In the genomic region with DNA sequence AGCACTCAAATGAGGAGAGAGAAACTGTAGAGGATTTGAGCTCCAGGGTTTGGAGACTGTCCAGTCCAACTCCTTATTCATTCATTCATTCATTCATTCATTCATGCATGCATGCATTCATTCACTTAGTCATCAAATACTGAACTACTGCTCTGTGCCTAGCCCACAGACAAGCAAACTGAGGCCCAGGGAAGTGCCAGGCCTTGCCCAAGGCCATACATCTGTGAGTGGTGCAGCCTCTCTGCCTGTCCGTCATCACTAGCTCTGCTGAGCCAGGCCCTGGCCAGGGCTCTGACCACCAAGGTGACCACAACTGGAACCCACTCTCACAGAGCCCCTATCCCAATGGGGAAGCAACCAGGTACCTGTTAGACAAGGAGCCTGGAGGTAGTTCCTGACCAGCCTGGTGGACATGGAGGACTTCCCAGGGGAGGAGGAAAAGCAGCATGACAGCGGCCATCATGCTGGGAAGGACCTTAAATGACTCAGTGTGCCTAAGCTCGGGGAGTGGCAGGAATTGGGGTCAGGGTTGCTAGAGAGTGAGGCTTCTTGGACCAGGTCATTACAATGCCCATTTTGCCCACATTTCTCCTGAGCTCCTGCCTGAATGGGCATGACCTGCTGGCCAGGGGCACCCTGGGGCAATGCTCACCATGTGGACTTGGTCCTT, we compare ENCODE assay signal across 17 cellular contexts. TPM values are rescaled to one million over a fixed set of nuclear protein-coding genes. Genes with fewer than 3 reads are reported as not detected.
DNase-seq lines count a peak whose midpoint lies in the region; ATAC-seq and TF ChIP-seq lines count a peak whose summit lies in the region.
"Had no signal": no experiment of that assay in that cellular context is flagged by ENCODE, and none has a peak within 500 bp of the region (broad histone marks: within the 10 kb centered on the region; RNA-seq: fewer than 3 reads in every experiment).

No MANE protein-coding gene starts in this region.

- H3K4me3 ChIP-seq in WERI-Rb-1 (ENCODE audit: low read depth, low read length) (peak overlapping the region; percentile 13), lower lobe of right lung (peak overlapping the region; percentile 29)
- H3K4me3 ChIP-seq: breast epithelium, stomach had no signal

- no peaks in the 10 kb centered on the region for H3K27me3 ChIP-seq in WERI-Rb-1 (ENCODE audit: insufficient read depth, low read depth, severe bottlenecking)
- no peaks in the 10 kb centered on the region for H3K27me3 ChIP-seq in lower lobe of right lung (ENCODE audit: low read depth)
- H3K27me3 ChIP-seq: breast epithelium, stomach had no signal

- ATAC-seq in GM19438 (IDR thresholded peaks at IDR 0.05; ENCODE audit: low read depth, unreplicated experiment) = peak; percentile 12
- ATAC-seq in lower lobe of right lung = no peak

- DNase-seq in WERI-Rb-1 = no peak
- no peak for DNase-seq in lower lobe of right lung
- DNase-seq in NCI-H1417 treated with DMSO at 0.1 percent for 48 hours (lab: John Stamatoyannopoulos, UW) = no peak
- no peak for DNase-seq in Kasumi-1 (lab: John Stamatoyannopoulos, UW)
- no peak for DNase-seq in stimulated activated CD4-positive, alpha-beta T cell treated with anti-CD3 and anti-CD28 coated beads, Interleukin-12 subunit alpha, Interleukin-12 subunit beta, amount 100 ng/mL, for 4 hours
- DNase-seq: activated CD4-positive, alpha-beta T cell treated with anti-CD3 and anti-CD28 coated beads, Interleukin-2, amount 10 ng/mL, durations not matched to agents 7 days and 5 days; activated naive CD4-positive, alpha-beta T cell treated with anti-CD3 and anti-CD28 coated beads, Interleukin-2, amount 10 ng/mL, durations not matched to agents 7 days and 5 days; activated T-cell treated with anti-CD3 and anti-CD28 coated beads for 4 hours; AML-193; DMS 273 treated with DMSO at 0.1 percent for 48 hours; endodermal cell; NCI-H1694 treated with DMSO at 0.1 percent for 48 hours; NCI-H446; stomach had no signal

- H3K4me1 ChIP-seq in lower lobe of right lung = peaks cover 30% of the 10 kb centered on the region
- H3K4me1 ChIP-seq: breast epithelium had no signal

- no peaks in the 10 kb centered on the region for H3K36me3 ChIP-seq in WERI-Rb-1
- H3K36me3 ChIP-seq in lower lobe of right lung = no peaks in the 10 kb centered on the region
- H3K36me3 ChIP-seq: breast epithelium, stomach had no signal

- intact Hi-C loops in lower lobe of right lung (cut with DNase I) = no loop called here

- TF ChIP-seq CTCF in WERI-Rb-1 (IDR thresholded peaks at IDR 0.05; ENCODE audit: low read depth, low read length) (no peak), lower lobe of right lung (IDR thresholded peaks at IDR 0.05) (no peak)

- peak overlapping the region; percentile 96 for H3K27ac ChIP-seq in WERI-Rb-1
- peak overlapping the region; percentile 68 for H3K27ac ChIP-seq in lower lobe of right lung
- peak overlapping the region; percentile 42 for H3K27ac ChIP-seq in temporal lobe (ENCODE audit: low read depth, low read length)

- H3K9me3 ChIP-seq in WERI-Rb-1 (ENCODE audit: severe bottlenecking) (no peaks in the 10 kb centered on the region), lower lobe of right lung (no peaks in the 10 kb centered on the region)
- H3K9me3 ChIP-seq: breast epithelium, stomach had no signal

RNA-seq across cellular contexts. Expression of a gene that starts 27.5 kb away (rescaled TPM):
- total RNA-seq in lower lobe of right lung (765 TPM), temporal lobe (619 TPM)

RNA-seq across cellular contexts. Expression of a gene that starts 33.1 kb away (rescaled TPM):
- 28.8 TPM for total RNA-seq in lower lobe of right lung
- 7.9 TPM for total RNA-seq in temporal lobe

RNA-seq across cellular contexts. Expression of a gene that starts 39.9 kb away (rescaled TPM):
- 20.6 TPM for total RNA-seq in lower lobe of right lung
- total RNA-seq in temporal lobe = 1.2 TPM

RNA-seq across cellular contexts. Expression of a gene that starts 48.4 kb away (rescaled TPM):
- total RNA-seq in lower lobe of right lung = 17.8 TPM
- total RNA-seq in temporal lobe = 11.6 TPM

RNA-seq across cellular contexts. Expression of a gene that starts 49.4 kb away (rescaled TPM):
- 48.8 TPM for total RNA-seq in lower lobe of right lung
- total RNA-seq in temporal lobe = 1.7 TPM

Comparison
In these comparisons a context has a peak if more than half of its experiments do, and no peak if none do; other contexts are left out.
1. H3K27ac ChIP-seq: peak in every context shown above with its lines; median percentile 96 in WERI-Rb-1; 68 in lower lobe of right lung; 42 in temporal lobe.